ENCODE assay signal across 10 cellular contexts in the genomic region with DNA sequence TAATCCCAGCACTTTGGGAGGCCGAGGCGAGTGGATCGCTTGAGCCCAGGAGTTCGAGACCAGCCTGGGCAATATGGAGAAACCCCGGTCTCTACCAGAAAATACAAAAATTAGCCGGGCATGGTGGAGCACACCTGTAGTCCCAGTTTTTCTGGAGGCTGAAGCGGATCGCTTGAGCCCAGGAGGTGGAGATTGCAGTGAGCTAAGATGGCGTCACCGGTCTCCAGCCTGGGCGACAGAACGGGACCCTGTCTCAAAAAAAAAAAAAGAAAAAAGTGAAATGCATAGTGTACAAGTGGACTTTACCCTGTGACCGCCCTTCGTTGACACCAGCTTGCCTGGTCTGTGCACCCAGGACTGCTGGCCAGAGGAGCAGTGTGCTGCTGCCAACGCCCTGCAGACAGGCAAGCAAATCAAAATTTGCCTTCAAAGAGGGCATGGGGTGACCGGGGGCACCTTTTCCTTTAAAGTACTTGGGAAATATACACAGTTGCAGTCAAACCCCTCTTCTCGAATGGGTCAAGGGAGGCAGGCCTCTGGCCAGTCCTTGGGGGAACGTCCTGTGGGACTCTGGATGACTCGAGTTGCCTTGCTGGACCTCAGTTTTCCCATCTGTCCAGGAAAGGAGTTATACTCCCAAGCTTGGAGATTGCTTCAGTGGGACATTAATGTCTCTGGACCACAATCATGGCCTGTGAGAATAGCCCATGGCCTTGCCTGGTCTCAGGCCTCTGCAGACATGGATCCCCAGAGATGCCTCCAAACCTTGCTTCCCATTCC. TPM values are rescaled to one million over a fixed set of nuclear protein-coding genes. Genes with fewer than 3 reads are reported as not detected.
DNase-seq lines count a peak whose midpoint lies in the region; ATAC-seq, FAIRE-seq and TF ChIP-seq lines count a peak whose summit lies in the region.
"Had no signal": no experiment of that assay in that cellular context is flagged by ENCODE, and none has a peak within 500 bp of the region (broad histone marks: within the 10 kb centered on the region; RNA-seq: fewer than 3 reads in every experiment).

No MANE protein-coding gene starts in this region.

- H4K8ac ChIP-seq in mesenchymal stem cell (ENCODE audit: low read length) = no peak overlapping the region

- no peak for TF ChIP-seq CTCF in GM12878 (IDR thresholded peaks at IDR 0.05 in 2 of 3, conservative IDR thresholded peaks at IDR 0.05 in 1 of 3; ENCODE audit: control insufficient read depth in 2 of 3, extremely low read depth in 1 of 3, insufficient read depth in 1 of 3, low read depth in 3 of 3, low read length in 3 of 3)

- H3K79me1 ChIP-seq in mesenchymal stem cell (replicated peaks; ENCODE audit: low read length, poor library complexity, severe bottlenecking) = peaks cover 6% of the 10 kb centered on the region

- TF ChIP-seq EP300 in GM12878 (IDR thresholded peaks at IDR 0.05; ENCODE audit: borderline replicate concordance in 1 of 2, control insufficient read depth in 1 of 2, low read depth in 2 of 2, low read length in 2 of 2) = no peak

- H3K4me3 ChIP-seq in right cardiac atrium (ENCODE audit: low read length) (peak overlapping the region; percentile 66), GM12878 (peak overlapping the region; percentile 86), mesenchymal stem cell (ENCODE audit: insufficient read depth in 1 of 2, low read depth in 1 of 2, low read length in 2 of 2) (peak overlapping the region in 1 of 2 experiments; percentile 86)

- no peak for FAIRE-seq in GM12878 (lab: Jason Lieb, UNC)

- no peak overlapping the region for H2BK120ac ChIP-seq in mesenchymal stem cell (ENCODE audit: low read depth, low read length)

- no peak overlapping the region for H2BK15ac ChIP-seq in mesenchymal stem cell (ENCODE audit: low read depth, poor library complexity, severe bottlenecking)

- no peaks in the 10 kb centered on the region for H3K4me1 ChIP-seq in right cardiac atrium (ENCODE audit: control insufficient read depth, insufficient read depth, low read length)
- H3K4me1 ChIP-seq in GM12878 (ENCODE audit: control insufficient read depth, insufficient read depth, low read length) = no peaks in the 10 kb centered on the region; the same call in 1 of the 2 replicates
- H3K4me1 ChIP-seq in mesenchymal stem cell (ENCODE audit: control insufficient read depth, insufficient read depth, low read depth, low read length) = peaks cover 3% of the 10 kb centered on the region

- in situ Hi-C loops in GM12878 (cut with MboI) = loop anchor here (5.0 kb wide), 1 partner anchor 135 kb away; no protein-coding TSS in a partner anchor

- peak overlapping the region in 1 of 2 experiments; percentile 15 for H3K4ac ChIP-seq in mesenchymal stem cell (ENCODE audit: low read depth in 1 of 2, low read length in 2 of 2)

- no peak overlapping the region for H3K18ac ChIP-seq in mesenchymal stem cell (ENCODE audit: low read depth in 1 of 2, low read length in 2 of 2)

- no peak overlapping the region for H4K91ac ChIP-seq in mesenchymal stem cell (ENCODE audit: low read length)

- H2BK5ac ChIP-seq in mesenchymal stem cell (ENCODE audit: low read depth, low read length, poor library complexity, severe bottlenecking) = no peak overlapping the region

- SMC1A ChIA-PET in GM12878 (lab: Charles Lee; ENCODE audit: uncharacterized antibody, unreplicated experiment) = interaction anchor here (0.6 to 4.6 kb wide), 5 partner anchors 88 to 211 kb away, joined by 3 to 30 read pairs (median 3); a partner anchor contains a TSS

- POLR2A ChIA-PET in GM12878 (lab: Charles Lee) = interaction anchor here (0.6 to 1.3 kb wide), 4 partner anchors 208 to 241 kb away, joined by 3 to 11 read pairs (median 3); a partner anchor contains a TSS

- H3K14ac ChIP-seq in mesenchymal stem cell (ENCODE audit: low read length in 2 of 2) = no peak overlapping the region

- H3K79me2 ChIP-seq in GM12878 (ENCODE audit: control insufficient read depth, insufficient read depth, low read length) = no peaks in the 10 kb centered on the region; the same call in 1 of the 2 replicates

- intact Hi-C loops in right cardiac atrium (cut with DNase I) (loop anchor here (2.0 to 10.0 kb wide), 4 partner anchors 127 to 133 kb away; no protein-coding TSS in a partner anchor), cardiac septum (cut with DNase I) (loop anchor here (2.0 to 5.0 kb wide), 3 partner anchors 107 to 210 kb away; a partner anchor contains a TSS), GM12878 (cut with micrococcal nuclease; ENCODE audit: unreplicated experiment) (loop anchor here (5.0 kb wide), 1 partner anchor 230 kb away; no protein-coding TSS in a partner anchor)

- H3K4me2 ChIP-seq in GM12878 (ENCODE audit: control insufficient read depth, insufficient read depth) (peak overlapping the region; percentile 86), mesenchymal stem cell (ENCODE audit: low read length, poor library complexity, severe bottlenecking) (peak overlapping the region; percentile 84)

- H4K20me1 ChIP-seq in GM12878 (ENCODE audit: control insufficient read depth, insufficient read depth) = no peaks in the 10 kb centered on the region

- CTCF ChIA-PET in GM12878 (lab: Yijun Ruan, JAX) = interaction anchor here (0.7 to 2.5 kb wide), 11 partner anchors 8 to 341 kb away, joined by 3 to 11 read pairs (median 4); a partner anchor contains a TSS

- no peak for TF ChIP-seq POLR2A in GM12878 (IDR thresholded peaks at IDR 0.05; ENCODE audit: low read depth, low read length)

- H3K27ac ChIP-seq in right cardiac atrium (ENCODE audit: low read length) = no peak overlapping the region
- no peak overlapping the region; the same call in 1 of the 2 replicates for H3K27ac ChIP-seq in GM12878 (ENCODE audit: control insufficient read depth, insufficient read depth)
- no peak overlapping the region for H3K27ac ChIP-seq in mesenchymal stem cell (ENCODE audit: low read length, poor library complexity, severe bottlenecking)

- H3K9ac ChIP-seq in GM12878 (ENCODE audit: control insufficient read depth, insufficient read depth, low read length) (peak overlapping the region; percentile 76; the same call in 1 of the 2 replicates), mesenchymal stem cell (ENCODE audit: low read length) (peak overlapping the region; percentile 85)

- DNase-seq in right cardiac atrium (no peak), cardiac septum (ENCODE audit: low spot score) (no peak), GM12878 (ENCODE audit: low read depth, low spot score) (no peak), mesenchymal stem cell (no peak), globus pallidus (ENCODE audit: low spot score) (no peak), 8988T (no peak), NCI-H2196 treated with DMSO at 0.1 percent for 48 hours (lab: John Stamatoyannopoulos, UW; ENCODE audit: unreplicated experiment) (no peak), cerebellar cortex (ENCODE audit: low spot score) (no peak)
- DNase-seq: GF-D8 had no signal

- H3K27me3 ChIP-seq in right cardiac atrium (ENCODE audit: control insufficient read depth, insufficient read depth) = no peaks in the 10 kb centered on the region
- H3K27me3 ChIP-seq in GM12878 (replicated peaks in 1 of 2; ENCODE audit: control insufficient read depth in 2 of 2, insufficient read depth in 2 of 2, low read length in 1 of 2) = no peaks in the 10 kb centered on the region
- no peaks in the 10 kb centered on the region for H3K27me3 ChIP-seq in mesenchymal stem cell (ENCODE audit: control insufficient read depth in 1 of 2, insufficient read depth in 1 of 2, low read length in 2 of 2)
- H3K27me3 ChIP-seq: neutrophil had no signal

- TF ChIP-seq RAD21 in GM12878 (IDR thresholded peaks at IDR 0.05; ENCODE audit: insufficient read depth, low read depth, low read length) = no peak

- H3K36me3 ChIP-seq in GM12878 (ENCODE audit: control insufficient read depth in 2 of 2, insufficient read depth in 2 of 2, low read length in 1 of 2) (no peaks in the 10 kb centered on the region; a peak in 1 of 4 replicates), mesenchymal stem cell (ENCODE audit: control insufficient read depth in 1 of 2, insufficient read depth in 2 of 2, low read depth in 1 of 2, low read length in 2 of 2) (peaks cover 0 to 13% of the 10 kb centered on the region in 2 experiments)
- H3K36me3 ChIP-seq: neutrophil had no signal

- WGBS in right cardiac atrium = 85% methylated on average over 19 of the region's 19 CpGs
- WGBS in GM12878 (ENCODE audit: insufficient coverage, insufficient replicate concordance, low lambda C conversion rate, missing lambda C conversion rate) = 68% methylated on average over 15 of the region's 19 CpGs
- WGBS in mesenchymal stem cell = 90% methylated on average over 19 of the region's 19 CpGs

- peak overlapping the region in 1 of 2 experiments; percentile 29 for H2BK12ac ChIP-seq in mesenchymal stem cell (ENCODE audit: low read length in 2 of 2)

- BruUV-seq in GM12878 (replicated peaks; lab: Mats Ljungman, UMichigan) = no TSS peak

- H2AFZ ChIP-seq in GM12878 (ENCODE audit: control insufficient read depth, low read depth, low read length) = peak overlapping the region; percentile 89
- peak overlapping the region; percentile 94 for H2AFZ ChIP-seq in mesenchymal stem cell (ENCODE audit: low read depth, low read length)

- H2AK5ac ChIP-seq in mesenchymal stem cell (ENCODE audit: low read length, severe bottlenecking) = no peak overlapping the region

- ATAC-seq in right cardiac atrium = no peak
- ATAC-seq in GM12878 = no peak

- RAD21 ChIA-PET in GM12878 (lab: Charles Lee; ENCODE audit: unreplicated experiment) = interaction anchor here (1.6 to 2.4 kb wide), 2 partner anchors 132 to 182 kb away, joined by 5 to 18 read pairs; a partner anchor contains a TSS

- H3K9me3 ChIP-seq in right cardiac atrium (ENCODE audit: control insufficient read depth, low read length) (no peaks in the 10 kb centered on the region), GM12878 (replicated peaks; ENCODE audit: control insufficient read depth, insufficient read depth, low read length) (no peaks in the 10 kb centered on the region), mesenchymal stem cell (ENCODE audit: control insufficient read depth, low read length) (peaks cover 3% of the 10 kb centered on the region)
- H3K9me3 ChIP-seq: neutrophil had no signal

- no peak overlapping the region for H3K23ac ChIP-seq in mesenchymal stem cell (ENCODE audit: low read length in 2 of 2)

RNA-seq across cellular contexts. Expression of a gene that starts 1.0 kb away (rescaled TPM):
- total RNA-seq in right cardiac atrium (1 to 10 TPM in 2 of 4 donors, under 1 TPM in 2; 0.37 to 1.3 (median 0.83) TPM), cardiac septum (0.46 TPM), GM12878 (2014; rRNA removed) (3.5 and 3.7 TPM in 2 replicates), GM12878 (2014; rRNA removed; fragmentation: Illumina TruSeq; extraction: Trizol) (2.8 and 3.1 TPM in 2 replicates), GM12878 (2021) (2.9 and 4.0 TPM in 2 replicates)
- polyA plus RNA-seq in right cardiac atrium (0.41 TPM), GM12878 (2011; rRNA removed) (3.1 and 6.1 TPM in 2 replicates), GM12878 (2014; fragmentation: Illumina TruSeq; extraction: Trizol) (3.9 and 5.4 TPM in 2 replicates), GM12878 (2014; fragmentation: Nextera tagmentation; extraction: Ambion mirVana) (under 1 TPM; 0.60 to 0.80 TPM), GM12878 (2014; rRNA removed) (2.6 and 3.8 TPM in 2 replicates), GM12878 (2016; fragmentation: Nextera tagmentation; extraction: Ambion mirVana) (1 to 10 TPM; 3.3 to 5.0 TPM)
- 16.8 and 18.5 TPM in 2 replicates for total RNA-seq in GM12878 (2013; cell fraction: nucleolus; rRNA removed)
- 0.64 TPM for polyA plus RNA-seq in GM12878 (2011; ENCODE audit: low read depth)
- polyA plus RNA-seq in GM12878 (2011; cell fraction: cytosol; rRNA removed) = 2.2 and 2.7 TPM in 2 replicates
- 9.9 and 17.4 TPM in 2 replicates for polyA plus RNA-seq in GM12878 (2011; cell fraction: nucleus; rRNA removed)
- polyA plus RNA-seq in GM12878 (2012) = 1.1 and 1.6 TPM in 2 replicates
- 6.7 and 6.9 TPM in 2 replicates for polyA minus RNA-seq in GM12878 (2011; rRNA and poly(A)+ RNA removed)
- polyA minus RNA-seq in GM12878 (2011; cell fraction: cytosol; rRNA and poly(A)+ RNA removed) = 2.2 and 3.2 TPM in 2 replicates
- polyA minus RNA-seq in GM12878 (2011; cell fraction: nucleus; rRNA and poly(A)+ RNA removed) = 9.7 and 21.3 TPM in 2 replicates
- polyA plus RNA-seq in mesenchymal stem cell (2013, experiment 1 of 2) = 2.0 TPM
- polyA plus RNA-seq in mesenchymal stem cell (2013, experiment 2 of 2) = 2.1 TPM
